In the genomic region with DNA sequence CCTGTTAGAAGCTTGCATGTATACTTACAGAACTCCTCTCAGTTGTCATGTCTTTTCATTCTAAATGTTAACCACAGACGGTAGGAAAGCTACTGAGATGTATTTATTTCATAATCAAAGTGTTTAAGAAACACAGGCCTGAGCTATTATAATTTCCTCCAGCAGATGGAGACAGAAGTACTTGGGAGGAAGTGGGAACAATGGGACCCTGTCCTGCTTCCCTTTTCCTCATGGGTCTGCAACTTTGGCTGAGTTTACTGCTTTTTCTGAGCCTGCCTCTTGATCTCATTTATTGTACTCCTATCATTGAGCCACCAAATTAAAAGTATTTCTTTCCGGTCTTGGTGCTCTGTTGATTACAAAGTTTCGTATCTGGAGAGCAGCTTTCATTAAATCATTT, we compare ENCODE assay signal across 9 cellular contexts.
DNase-seq lines count a peak whose midpoint lies in the region; ATAC-seq and TF ChIP-seq lines count a peak whose summit lies in the region.
"Had no signal": no experiment of that assay in that cellular context is flagged by ENCODE, and none has a peak within 500 bp of the region (broad histone marks: within the 10 kb centered on the region; RNA-seq: fewer than 3 reads in every experiment).

No MANE protein-coding gene starts in this region.

- TF ChIP-seq POLR2A in heart left ventricle (IDR thresholded peaks at IDR 0.05) (no peak), stomach (IDR thresholded peaks at IDR 0.05) (no peak)

- no TSS peak for BruUV-seq in A673 (replicated peaks; lab: Mats Ljungman, UMichigan)

- WGBS in heart left ventricle, 4 donors: 57 to 65% (median 62%) methylated on average over 3 of the region's 3 CpGs
- 65 to 89% (median 71%) methylated on average over 3 of the region's 3 CpGs for WGBS in stomach, 5 donors

- no peak overlapping the region for H3K27ac Mint-ChIP-seq in activated T-helper 17 cell treated with anti-CD3 and anti-CD28 coated beads, Interleukin-2, amount 50 U/mL, for 72 hours
- H3K27ac Mint-ChIP-seq in stimulated activated naive CD8-positive, alpha-beta T cell treated with anti-CD3 and anti-CD28 coated beads, Interleukin-15, amount 100 ng/mL, for 72 hours: no peak overlapping the region

- DNase-seq in A673 (ENCODE audit: low spot score): peak; percentile 70
- DNase-seq in HCEC 1CT: peak; percentile 20
- peak; percentile 64 for DNase-seq in fibroblast of pulmonary artery (ENCODE audit: low read depth)
- DNase-seq in heart left ventricle: no peak
- no peak for DNase-seq in stomach
- DNase-seq in stimulated activated naive CD8-positive, alpha-beta T cell treated with anti-CD3 and anti-CD28 coated beads, Interleukin-15, amount 100 ng/mL, for 72 hours: no peak
- DNase-seq: NCI-H1436 had no signal

- CTCF ChIA-PET in A673 (lab: Charles Lee): no interaction called here

- no peaks in the 10 kb centered on the region for H3K4me1 Mint-ChIP-seq in activated T-helper 17 cell treated with anti-CD3 and anti-CD28 coated beads, Interleukin-2, amount 50 U/mL, for 72 hours
- no peaks in the 10 kb centered on the region for H3K4me1 Mint-ChIP-seq in stimulated activated naive CD8-positive, alpha-beta T cell treated with anti-CD3 and anti-CD28 coated beads, Interleukin-15, amount 100 ng/mL, for 72 hours

- no peak overlapping the region for H3K4me2 ChIP-seq in OCI-LY3 (ENCODE audit: low read length)

- no peak overlapping the region for H2AFZ ChIP-seq in OCI-LY3 (ENCODE audit: low read depth, low read length)

- H4K20me1 ChIP-seq in OCI-LY3 (ENCODE audit: insufficient read depth, low read length): no peaks in the 10 kb centered on the region

- no peak for TF ChIP-seq EP300 in stomach (IDR thresholded peaks at IDR 0.05)

- H3K27me3 ChIP-seq in A673 (replicated peaks; ENCODE audit: insufficient read depth, low read depth, low read length, poor library complexity) (no peaks in the 10 kb centered on the region), OCI-LY3 (ENCODE audit: low read depth, low read length) (no peaks in the 10 kb centered on the region), heart left ventricle (no peaks in the 10 kb centered on the region), stomach (no peaks in the 10 kb centered on the region)

- no peak overlapping the region for H3K4me3 Mint-ChIP-seq in activated T-helper 17 cell treated with anti-CD3 and anti-CD28 coated beads, Interleukin-2, amount 50 U/mL, for 72 hours
- H3K4me3 Mint-ChIP-seq in stimulated activated naive CD8-positive, alpha-beta T cell treated with anti-CD3 and anti-CD28 coated beads, Interleukin-15, amount 100 ng/mL, for 72 hours: no peak overlapping the region

- no peaks in the 10 kb centered on the region for H3K27me3 Mint-ChIP-seq in activated T-helper 17 cell treated with anti-CD3 and anti-CD28 coated beads, Interleukin-2, amount 50 U/mL, for 72 hours
- no peaks in the 10 kb centered on the region for H3K27me3 Mint-ChIP-seq in stimulated activated naive CD8-positive, alpha-beta T cell treated with anti-CD3 and anti-CD28 coated beads, Interleukin-15, amount 100 ng/mL, for 72 hours

- POLR2A ChIA-PET in A673 (lab: Charles Lee; ENCODE audit: low non-redundant PET): no interaction called here

- H3K4me3 ChIP-seq in A673 (ENCODE audit: low read depth, low read length, poor library complexity, severe bottlenecking) (no peak overlapping the region), OCI-LY3 (ENCODE audit: low read length) (no peak overlapping the region), fibroblast of pulmonary artery (replicated peaks; ENCODE audit: low read depth, low read length) (no peak overlapping the region), heart left ventricle (no peak overlapping the region), stomach (no peak overlapping the region)

- H3K36me3 ChIP-seq in A673 (ENCODE audit: insufficient read depth, low read length, poor library complexity, severe bottlenecking) (no peaks in the 10 kb centered on the region), OCI-LY3 (replicated peaks; ENCODE audit: low read depth, low read length) (no peaks in the 10 kb centered on the region), heart left ventricle (no peaks in the 10 kb centered on the region), stomach (no peaks in the 10 kb centered on the region)

- no peaks in the 10 kb centered on the region for H3K36me3 Mint-ChIP-seq in activated T-helper 17 cell treated with anti-CD3 and anti-CD28 coated beads, Interleukin-2, amount 50 U/mL, for 72 hours (ENCODE audit: low read depth)

- H3K27ac ChIP-seq in A673 (ENCODE audit: low read depth, low read length, poor library complexity, severe bottlenecking) (no peak overlapping the region), OCI-LY3 (ENCODE audit: low read length) (no peak overlapping the region), heart left ventricle (no peak overlapping the region), stomach (no peak overlapping the region)

- TF ChIP-seq CTCF in A673 (conservative IDR thresholded peaks at IDR 0.05; ENCODE audit: low read depth, low read length) (peak; percentile 70), OCI-LY3 (IDR thresholded peaks at IDR 0.05; ENCODE audit: low read depth, low read length) (peak; percentile 62), fibroblast of pulmonary artery (IDR thresholded peaks at IDR 0.05; ENCODE audit: low read length, missing control alignments) (peak; percentile 57), heart left ventricle (IDR thresholded peaks at IDR 0.05) (peak in 1 of 12 donors; percentile 10), stomach (IDR thresholded peaks at IDR 0.05) (peak in 1 of 7 experiments; percentile 11)

- peaks cover 7% of the 10 kb centered on the region for H3K9me3 Mint-ChIP-seq in activated T-helper 17 cell treated with anti-CD3 and anti-CD28 coated beads, Interleukin-2, amount 50 U/mL, for 72 hours
- peaks cover 0 to 17% of the 10 kb centered on the region in 2 donors for H3K9me3 Mint-ChIP-seq in stimulated activated naive CD8-positive, alpha-beta T cell treated with anti-CD3 and anti-CD28 coated beads, Interleukin-15, amount 100 ng/mL, for 72 hours

- no peak overlapping the region for H3K9ac ChIP-seq in OCI-LY3 (ENCODE audit: low read length)

- no peak for ATAC-seq in activated T-helper 17 cell treated with anti-CD3 and anti-CD28 coated beads, Interleukin-2, amount 50 U/mL, for 72 hours (replicated peaks)
- no peak for ATAC-seq in heart left ventricle
- no peak for ATAC-seq in stimulated activated naive CD8-positive, alpha-beta T cell treated with anti-CD3 and anti-CD28 coated beads, Interleukin-15, amount 100 ng/mL, for 72 hours

- intact Hi-C loops in A673 (cut with micrococcal nuclease; ENCODE audit: unreplicated experiment) (no loop called here), heart left ventricle (cut with DNase I) (no loop called here), stomach (cut with DNase I; ENCODE audit: low total_unique reads) (no loop called here)

- H3K4me1 ChIP-seq in A673 (ENCODE audit: insufficient read depth, low read length, poor library complexity, severe bottlenecking) (no peaks in the 10 kb centered on the region), OCI-LY3 (ENCODE audit: low read length) (no peaks in the 10 kb centered on the region), heart left ventricle (no peaks in the 10 kb centered on the region), stomach (no peaks in the 10 kb centered on the region)

- H3K79me2 ChIP-seq in OCI-LY3 (ENCODE audit: low read length): no peaks in the 10 kb centered on the region

- H3K9me3 ChIP-seq in A673 (ENCODE audit: low read depth, low read length, poor library complexity, severe bottlenecking): no peaks in the 10 kb centered on the region
- H3K9me3 ChIP-seq in OCI-LY3 (ENCODE audit: insufficient read depth, low read length): no peaks in the 10 kb centered on the region
- no peaks in the 10 kb centered on the region for H3K9me3 ChIP-seq in heart left ventricle
- H3K9me3 ChIP-seq in stomach: peaks cover 0 to 4% (median 0%) of the 10 kb centered on the region in 4 donors

Comparison
In these comparisons a context has a peak if more than half of its experiments do, and no peak if none do; other contexts are left out.
1. DNase-seq: peak in A673 (single experiment), HCEC 1CT (single experiment) and fibroblast of pulmonary artery (single experiment); none in heart left ventricle (0 of 5), stomach (single experiment) and stimulated activated naive CD8-positive, alpha-beta T cell treated with anti-CD3 and anti-CD28 coated beads, Interleukin-15, amount 100 ng/mL, for 72 hours (0 of 2).